In the genomic region with DNA sequence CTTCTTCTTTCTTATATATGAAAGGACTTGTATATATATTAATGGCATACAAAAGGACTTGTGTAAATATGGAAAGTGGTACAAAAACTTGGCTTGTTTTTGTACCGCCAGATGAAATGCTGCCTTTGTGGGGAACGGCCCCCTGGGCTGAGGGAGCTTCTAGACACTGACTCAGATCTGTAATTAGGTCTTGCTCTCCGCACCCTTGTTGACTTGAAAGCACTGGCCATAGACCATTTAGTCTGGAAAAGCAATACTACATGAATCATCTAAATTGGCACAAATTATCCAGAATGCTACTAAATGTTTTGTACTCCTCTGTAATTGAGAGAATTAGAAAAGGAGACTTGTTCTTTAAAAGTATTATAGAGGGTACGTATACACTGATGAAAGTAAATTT, we compare ENCODE assay signal across 1 cellular context.
TF ChIP-seq lines count a peak whose summit lies in the region.

No MANE protein-coding gene starts in this region.

TF ChIP-seq in SK-N-SH, 30 proteins besides CTCF, POLR2A, EP300 and RAD21 (continued from another document):
- TF ChIP-seq USF2 (IDR thresholded peaks at IDR 0.05; ENCODE audit: borderline replicate concordance, low read depth, low read length) (no peak), NFIC (IDR thresholded peaks at IDR 0.05; ENCODE audit: borderline replicate concordance) (peak; percentile 15; the same call in 1 of the 2 replicates), FOSL2 (IDR thresholded peaks at IDR 0.05; ENCODE audit: borderline replicate concordance, low read depth) (peak; percentile 37; the same call in 1 of the 2 replicates), MEF2A (IDR thresholded peaks at IDR 0.05; ENCODE audit: borderline replicate concordance, low read depth) (no peak), POLR2AphosphoS5 (IDR thresholded peaks at IDR 0.05; ENCODE audit: low read depth, low read length) (no peak), EZH2phosphoT487 (IDR thresholded peaks at IDR 0.05; ENCODE audit: borderline replicate concordance, low read depth) (no peak)
- TF ChIP-seq, protein P1, sequence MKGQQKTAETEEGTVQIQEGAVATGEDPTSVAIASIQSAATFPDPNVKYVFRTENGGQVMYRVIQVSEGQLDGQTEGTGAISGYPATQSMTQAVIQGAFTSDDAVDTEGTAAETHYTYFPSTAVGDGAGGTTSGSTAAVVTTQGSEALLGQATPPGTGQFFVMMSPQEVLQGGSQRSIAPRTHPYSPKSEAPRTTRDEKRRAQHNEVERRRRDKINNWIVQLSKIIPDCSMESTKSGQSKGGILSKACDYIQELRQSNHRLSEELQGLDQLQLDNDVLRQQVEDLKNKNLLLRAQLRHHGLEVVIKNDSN (IDR thresholded peaks at IDR 0.05; ENCODE audit: borderline replicate concordance, low read depth) = no peak
